ENCODE assay signal across 8 cellular contexts in the genomic region with DNA sequence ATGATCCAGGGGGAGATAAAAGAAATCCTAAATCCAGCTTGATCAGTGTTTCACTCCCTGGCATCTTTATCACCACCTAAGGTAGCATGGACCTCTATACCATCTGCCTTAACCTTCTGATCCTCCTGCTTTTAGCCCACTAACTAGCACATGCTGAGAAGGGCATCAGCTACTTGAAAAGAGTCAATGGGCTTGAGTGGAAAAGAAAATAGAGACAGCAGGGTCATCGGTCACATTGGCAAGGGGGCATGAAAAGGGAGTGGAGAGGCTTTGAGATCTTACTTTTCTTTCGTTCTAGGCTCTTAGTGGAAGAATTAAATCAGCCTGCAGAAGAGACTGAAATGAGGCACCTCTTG. TPM values are rescaled to one million over a fixed set of nuclear protein-coding genes. Genes with fewer than 3 reads are reported as not detected.
DNase-seq lines count a peak whose midpoint lies in the region; ATAC-seq and TF ChIP-seq lines count a peak whose summit lies in the region.

No MANE protein-coding gene starts in this region.

- peak overlapping the region; percentile 97 for H3K27ac ChIP-seq in cingulate gyrus (ENCODE audit: low read depth, low read length)

- H3K9me3 ChIP-seq in BE2C = no peaks in the 10 kb centered on the region

- H3K4me1 Mint-ChIP-seq in IgD-negative memory B cell (peaks cover 17 to 23% (median 18%) of the 10 kb centered on the region in 3 donors), natural killer cell (peaks cover 21 to 23% of the 10 kb centered on the region in 2 donors)

- H3K27ac Mint-ChIP-seq in IgD-negative memory B cell (peak overlapping the region; percentile 85 to 97 (median 90)), natural killer cell (peak overlapping the region; percentile 97 to 98)

- DNase-seq in BE2C = no peak
- DNase-seq in natural killer cell = no peak
- DNase-seq in head of caudate nucleus = no peak
- no peak for DNase-seq in NCI-H2107 treated with DMSO at 0.1 percent for 48 hours (lab: John Stamatoyannopoulos, UW; ENCODE audit: unreplicated experiment)
- DNase-seq in effector CD8-positive, alpha-beta T cell (lab: John Stamatoyannopoulos, UW) = no peak

- H3K4me3 ChIP-seq in BE2C (ENCODE audit: low read depth, low read length) = peak overlapping the region; percentile 91

- H3K27me3 ChIP-seq in BE2C = no peaks in the 10 kb centered on the region

- no peaks in the 10 kb centered on the region for H3K27me3 Mint-ChIP-seq in IgD-negative memory B cell
- H3K27me3 Mint-ChIP-seq in natural killer cell (ENCODE audit: low read depth in 2 of 2) = no peaks in the 10 kb centered on the region

- intact Hi-C loops in natural killer cell (cut with micrococcal nuclease) (loop anchor here (1.0 to 2.0 kb wide), 3 partner anchors 41 to 111 kb away; a partner anchor contains a TSS), head of caudate nucleus (cut with DNase I) (loop anchor here (1.0 to 10.0 kb wide), 3 partner anchors 51 to 239 kb away; a partner anchor contains a TSS)

- H3K4me3 Mint-ChIP-seq in IgD-negative memory B cell = peak overlapping the region; percentile 92 to 99 (median 98)
- peak overlapping the region; percentile 100 for H3K4me3 Mint-ChIP-seq in natural killer cell

- no peaks in the 10 kb centered on the region for H3K36me3 ChIP-seq in BE2C

- H3K9me3 Mint-ChIP-seq in IgD-negative memory B cell (no peaks in the 10 kb centered on the region), natural killer cell (no peaks in the 10 kb centered on the region)

- H3K36me3 Mint-ChIP-seq in IgD-negative memory B cell (peaks cover 4% of the 10 kb centered on the region), natural killer cell (no peaks in the 10 kb centered on the region)

- ATAC-seq in natural killer cell (no peak), GM21529 (IDR thresholded peaks at IDR 0.05; ENCODE audit: unreplicated experiment) (no peak)

- no peak for TF ChIP-seq CTCF in BE2C (IDR thresholded peaks at IDR 0.05; ENCODE audit: low read depth, low read length)
- no peak for TF ChIP-seq CTCF in natural killer cell (IDR thresholded peaks at IDR 0.05)

- H3K4me1 ChIP-seq in BE2C = no peaks in the 10 kb centered on the region

RNA-seq across cellular contexts. Expression of a gene that starts 0.2 kb away (rescaled TPM):
- polyA plus RNA-seq in BE2C (2012; ENCODE audit: insufficient read depth, insufficient read length, low read depth) = 9.9 TPM
- 16.0 TPM for polyA plus RNA-seq in IgD-negative memory B cell
- 10 to 100 TPM; 16.4 to 19.7 (median 18.5) TPM for total RNA-seq in natural killer cell

RNA-seq across cellular contexts. Expression of a gene that starts 0.6 kb away (rescaled TPM):
- polyA plus RNA-seq in BE2C (2012; ENCODE audit: insufficient read depth, insufficient read length, low read depth) = 63.6 TPM
- 34.0 TPM for polyA plus RNA-seq in IgD-negative memory B cell
- 10 to 100 TPM; 36.2 to 64.9 (median 50.0) TPM for total RNA-seq in natural killer cell

RNA-seq across cellular contexts. Expression of a gene that starts 21.9 kb away (rescaled TPM):
- not detected for polyA plus RNA-seq in BE2C (2012; ENCODE audit: insufficient read depth, insufficient read length, low read depth)
- 0.56 TPM for polyA plus RNA-seq in IgD-negative memory B cell
- not detected for total RNA-seq in natural killer cell

RNA-seq across cellular contexts. Expression of a gene that starts 36.9 kb away (rescaled TPM):
- 2.0 TPM for polyA plus RNA-seq in BE2C (2012; ENCODE audit: insufficient read depth, insufficient read length, low read depth)
- 0.09 TPM for polyA plus RNA-seq in IgD-negative memory B cell
- 1 to 10 TPM in 1 of 3 donors, under 1 TPM in 2; 0.64 to 1.4 (median 0.80) TPM for total RNA-seq in natural killer cell

RNA-seq across cellular contexts. Expression of a gene that starts 37.2 kb away (rescaled TPM):
- polyA plus RNA-seq in BE2C (2012; ENCODE audit: insufficient read depth, insufficient read length, low read depth) = 0.69 TPM
- 12.6 TPM for polyA plus RNA-seq in IgD-negative memory B cell
- 1 to 10 TPM in 2 of 3 donors, under 1 TPM in 1; 0.41 to 3.1 (median 1.7) TPM for total RNA-seq in natural killer cell
